In the genomic region with DNA sequence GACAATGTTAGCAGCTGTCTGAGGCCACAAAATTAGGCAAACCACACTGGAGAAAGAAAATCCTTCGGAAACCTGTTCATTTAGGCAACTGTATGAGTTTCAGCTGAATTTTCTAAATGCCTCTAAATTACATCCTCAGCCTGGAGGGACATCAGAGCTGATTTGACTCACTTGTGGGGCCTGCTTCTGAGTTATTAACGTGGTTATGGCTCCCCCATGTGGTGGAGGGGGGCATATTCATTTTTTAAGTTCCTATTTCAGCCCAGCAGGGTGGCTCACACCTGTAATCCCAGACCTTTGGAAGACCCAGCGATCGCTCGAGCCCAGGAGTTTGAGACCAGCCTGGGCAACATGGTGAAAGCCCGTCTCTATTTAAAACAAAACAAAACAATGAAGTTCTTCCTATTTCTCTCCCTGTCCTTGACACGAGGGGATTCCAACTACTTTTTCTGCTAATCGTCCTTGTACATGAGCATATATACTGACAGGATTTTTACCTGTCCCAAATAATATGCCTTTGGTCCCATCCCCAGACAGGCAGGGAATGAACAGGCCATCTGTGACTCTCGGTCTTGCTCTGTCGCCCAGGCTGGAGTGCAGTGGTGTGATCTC, we compare ENCODE assay signal across 8 cellular contexts. TPM values are rescaled to one million over a fixed set of nuclear protein-coding genes. Genes with fewer than 3 reads are reported as not detected.
DNase-seq lines count a peak whose midpoint lies in the region; ATAC-seq and TF ChIP-seq lines count a peak whose summit lies in the region.

No MANE protein-coding gene starts in this region.

- peaks cover 39% of the 10 kb centered on the region for H3K27me3 Mint-ChIP-seq in CD4-positive, CD25-positive, alpha-beta regulatory T cell

- H3K36me3 ChIP-seq in CD4-positive, CD25-positive, alpha-beta regulatory T cell (ENCODE audit: control insufficient read depth, insufficient read depth, low read length), result no peaks in the 10 kb centered on the region
- no peaks in the 10 kb centered on the region for H3K36me3 ChIP-seq in lung (ENCODE audit: control insufficient read depth in 2 of 2, insufficient read depth in 2 of 2, low read length in 2 of 2)

- no peaks in the 10 kb centered on the region for H3K9me3 Mint-ChIP-seq in CD4-positive, CD25-positive, alpha-beta regulatory T cell

- H3K9me3 ChIP-seq in CD4-positive, CD25-positive, alpha-beta regulatory T cell (ENCODE audit: control insufficient read depth in 2 of 2, low read length in 2 of 2), result no peaks in the 10 kb centered on the region
- H3K9me3 ChIP-seq in lung (ENCODE audit: control insufficient read depth in 2 of 2, insufficient read depth in 1 of 2, low read length in 1 of 2), result peaks cover 0 to 3% of the 10 kb centered on the region in 2 donors

- intact Hi-C loops in dorsolateral prefrontal cortex (cut with DNase I), result loop anchor here (1.0 to 5.0 kb wide), 4 partner anchors 188 to 238 kb away; no protein-coding TSS in a partner anchor

- H3K4me3 ChIP-seq in CD4-positive, CD25-positive, alpha-beta regulatory T cell (ENCODE audit: low read depth, low read length), result no peak overlapping the region
- no peak overlapping the region for H3K4me3 ChIP-seq in dorsolateral prefrontal cortex
- no peak overlapping the region for H3K4me3 ChIP-seq in lung

- no peaks in the 10 kb centered on the region for H3K27me3 ChIP-seq in CD4-positive, CD25-positive, alpha-beta regulatory T cell (ENCODE audit: control insufficient read depth, insufficient read depth, low read length)
- H3K27me3 ChIP-seq in dorsolateral prefrontal cortex (peaks cover 0 to 7% (median 0%) of the 10 kb centered on the region in 45 donors), lung (ENCODE audit: control insufficient read depth, insufficient read depth) (no peaks in the 10 kb centered on the region)

- TF ChIP-seq CTCF in dorsolateral prefrontal cortex (IDR thresholded peaks at IDR 0.05 in 54 of 56, conservative IDR thresholded peaks at IDR 0.05 in 2 of 56; ENCODE audit: low read depth in 1 of 56, partially characterized antibody in 56 of 56), result peak; percentile 78 to 98 (median 91)
- TF ChIP-seq CTCF in lung (IDR thresholded peaks at IDR 0.05; ENCODE audit: control extremely low read depth, extremely low read depth), result peak; percentile 96

- peak; percentile 62 to 70 for ATAC-seq in CD4-positive, CD25-positive, alpha-beta regulatory T cell (ENCODE audit: low read depth in 2 of 2)
- peak; percentile 57 for ATAC-seq in HG02798 (IDR thresholded peaks at IDR 0.05; ENCODE audit: poor library complexity, unreplicated experiment)
- ATAC-seq in lung (ENCODE audit: insufficient read depth, low FRiP score), result peak; percentile 78
- no peak for ATAC-seq in GM21737 (IDR thresholded peaks at IDR 0.05; ENCODE audit: unreplicated experiment)

- WGBS in lung, 2 donors, result 21 to 22% methylated on average over 10 of the region's 10 CpGs

- H3K4me3 Mint-ChIP-seq in CD4-positive, CD25-positive, alpha-beta regulatory T cell, result no peak overlapping the region

- DNase-seq in CD4-positive, CD25-positive, alpha-beta regulatory T cell, result peak; percentile 47 to 80 (median 71)
- DNase-seq in NCI-H774 (lab: John Stamatoyannopoulos, UW) (peak; percentile 74), dorsolateral prefrontal cortex (peak in 9 of 10 donors; percentile 39 to 75 (median 58)), lung (ENCODE audit: low spot score) (peak; percentile 68)
- peak; percentile 61 to 74 for DNase-seq in activated CD4-positive, alpha-beta T cell treated with anti-CD3 and anti-CD28 coated beads, Interleukin-2, amount 50 U/mL, for 48 hours
- peak; percentile 47 for DNase-seq in stimulated activated CD8-positive, alpha-beta memory T cell treated with anti-CD3 and anti-CD28 coated beads, Interleukin-15, amount 100 ng/mL, for 1 hour (ENCODE audit: low read depth)

- peaks cover 13% of the 10 kb centered on the region for H3K4me1 ChIP-seq in CD4-positive, CD25-positive, alpha-beta regulatory T cell (ENCODE audit: control insufficient read depth, insufficient read depth, low read length, poor library complexity, severe bottlenecking)
- H3K4me1 ChIP-seq in lung (ENCODE audit: control insufficient read depth in 2 of 2, insufficient read depth in 2 of 2, low read length in 2 of 2), result no peaks in the 10 kb centered on the region

- H3K27ac ChIP-seq in CD4-positive, CD25-positive, alpha-beta regulatory T cell (ENCODE audit: insufficient read depth, low read length, poor library complexity, severe bottlenecking), result no peak overlapping the region
- H3K27ac ChIP-seq in dorsolateral prefrontal cortex, result no peak overlapping the region
- H3K27ac ChIP-seq in lung (ENCODE audit: low read depth in 1 of 2, low read length in 1 of 2), result no peak overlapping the region

- no peaks in the 10 kb centered on the region for H3K36me3 Mint-ChIP-seq in CD4-positive, CD25-positive, alpha-beta regulatory T cell

- no peak overlapping the region for H3K27ac Mint-ChIP-seq in CD4-positive, CD25-positive, alpha-beta regulatory T cell

- H3K4me1 Mint-ChIP-seq in CD4-positive, CD25-positive, alpha-beta regulatory T cell, result peaks cover 0 to 14% (median 7%) of the 10 kb centered on the region in 4 donors

RNA-seq across cellular contexts. Expression of gene HIF3A, which starts 31.5 kb away (rescaled TPM):
- total RNA-seq in CD4-positive, CD25-positive, alpha-beta regulatory T cell, result not detected
- not detected for polyA plus RNA-seq in CD4-positive, CD25-positive, alpha-beta regulatory T cell
- total RNA-seq in dorsolateral prefrontal cortex (100 to 1,000 TPM in 27 of 120 experiments, 10 to 100 TPM in 92, 1 to 10 TPM in 1; 3.6 to 329 (median 74.3) TPM), lung (100 to 1,000 TPM in 1 of 2 donors, 10 to 100 TPM in 1; 85.5 to 315 TPM)
- polyA plus RNA-seq in lung, result 10 to 100 TPM; 24.1 to 41.3 TPM

RNA-seq across cellular contexts. Expression of gene IGFL1, which starts 35.8 kb away (rescaled TPM):
- total RNA-seq in CD4-positive, CD25-positive, alpha-beta regulatory T cell, result not detected
- polyA plus RNA-seq in CD4-positive, CD25-positive, alpha-beta regulatory T cell, result not detected
- total RNA-seq in dorsolateral prefrontal cortex (under 1 TPM in 2 of 120 experiments, not detected in 118; 0.64 to 0.80 TPM), lung (not detected)
- polyA plus RNA-seq in lung, result not detected
